Comparison of ENCODE assay signal across 15 cellular contexts in the genomic region with DNA sequence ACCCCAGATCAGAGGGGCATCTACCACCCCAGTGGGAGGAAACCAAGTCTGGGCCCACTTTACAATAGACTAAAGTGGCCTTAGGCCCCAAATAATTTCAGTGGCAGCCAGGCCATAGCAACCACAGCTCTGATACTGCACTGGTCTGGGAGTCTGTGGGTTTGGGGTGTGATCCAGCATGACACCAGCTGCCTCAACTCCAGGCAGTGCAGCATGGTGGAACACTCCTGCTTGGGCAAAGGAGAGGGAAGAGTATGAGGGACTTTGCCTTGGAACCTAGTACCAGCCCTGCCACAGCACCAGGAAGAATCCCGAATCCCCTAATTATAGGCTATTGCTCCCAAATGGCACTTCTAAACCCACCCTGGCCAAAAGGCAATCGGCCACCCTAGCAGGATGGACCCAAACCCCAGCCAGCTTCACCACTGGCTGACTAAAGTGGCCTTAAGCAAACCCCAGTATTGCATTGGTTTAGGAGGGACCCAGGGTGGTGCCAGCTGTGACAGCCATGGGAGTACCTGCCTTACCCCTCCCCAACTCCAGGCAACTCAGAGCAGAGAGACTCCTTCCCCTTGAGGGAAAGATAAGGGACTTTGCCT. TPM values are rescaled to one million over a fixed set of nuclear protein-coding genes. Genes with fewer than 3 reads are reported as not detected.
DNase-seq lines count a peak whose midpoint lies in the region; ATAC-seq, FAIRE-seq and TF ChIP-seq lines count a peak whose summit lies in the region.
"Had no signal": no experiment of that assay in that cellular context is flagged by ENCODE, and none has a peak within 500 bp of the region (broad histone marks: within the 10 kb centered on the region; RNA-seq: fewer than 3 reads in every experiment).

No MANE protein-coding gene starts in this region.

- no peaks in the 10 kb centered on the region for H3K9me1 ChIP-seq in K562 (ENCODE audit: control insufficient read depth, insufficient read depth, low read length)

- H3K4me1 Mint-ChIP-seq in Caco-2 (ENCODE audit: low read depth, unreplicated experiment) (no peaks in the 10 kb centered on the region), GM23338 (peaks cover 4% of the 10 kb centered on the region; the same call in 1 of the 3 replicates), natural killer cell (peaks cover 7 to 12% of the 10 kb centered on the region in 2 donors)

- 0 out of 2 replicates have a peak, but pooled peaks cover 5% of the 10 kb centered on the region for H3K4me1 ChIP-seq in Caco-2
- H3K4me1 ChIP-seq in GM23338 (ENCODE audit: insufficient read depth), result no peaks in the 10 kb centered on the region
- H3K4me1 ChIP-seq in K562 (replicated peaks in 1 of 2; ENCODE audit: control insufficient read depth in 2 of 2, insufficient read depth in 2 of 2, low read length in 2 of 2), result no peaks in the 10 kb centered on the region
- H3K4me1 ChIP-seq: uterus had no signal

- H4K20me1 ChIP-seq in GM23338 (replicated peaks; ENCODE audit: insufficient read depth) (peaks cover 19% of the 10 kb centered on the region; the same call in 1 of the 2 replicates), K562 (replicated peaks; ENCODE audit: control insufficient read depth, insufficient read depth, low read length) (no peaks in the 10 kb centered on the region)

- intact Hi-C loops in Caco-2 (cut with micrococcal nuclease; ENCODE audit: unreplicated experiment) (loop anchor here (1.0 to 5.0 kb wide), 5 partner anchors 75 to 687 kb away; no protein-coding TSS in a partner anchor), K562 (cut with micrococcal nuclease) (loop anchor here (2.0 to 5.0 kb wide), 3 partner anchors 90 to 685 kb away; no protein-coding TSS in a partner anchor), natural killer cell (cut with micrococcal nuclease) (loop anchor here (1.0 to 2.0 kb wide), 5 partner anchors 297 to 686 kb away; partner anchors contain the start of genes DTL and INTS7)

- H3K36me3 Mint-ChIP-seq in Caco-2 (ENCODE audit: insufficient read depth, unreplicated experiment) (peaks cover 88% of the 10 kb centered on the region), GM23338 (ENCODE audit: low read depth) (peaks cover 42% of the 10 kb centered on the region), natural killer cell (peaks cover 5% of the 10 kb centered on the region)

- H3K79me2 ChIP-seq in GM23338 (replicated peaks; ENCODE audit: insufficient read depth) (no peaks in the 10 kb centered on the region), K562 (ENCODE audit: control insufficient read depth, insufficient read depth, low read length) (no peaks in the 10 kb centered on the region)

- H3K27me3 ChIP-seq in Caco-2 (replicated peaks; ENCODE audit: control insufficient read depth, insufficient read depth, low read length) (no peaks in the 10 kb centered on the region), GM23338 (ENCODE audit: insufficient read depth) (no peaks in the 10 kb centered on the region), K562 (ENCODE audit: control insufficient read depth in 2 of 2, insufficient read depth in 2 of 2, low read length in 2 of 2) (no peaks in the 10 kb centered on the region)
- H3K27me3 ChIP-seq: uterus had no signal

- H3K4me2 ChIP-seq in GM23338, result no peak overlapping the region
- no peak overlapping the region for H3K4me2 ChIP-seq in K562 (ENCODE audit: insufficient read depth, low read length)

- no peaks in the 10 kb centered on the region for H3K9me2 ChIP-seq in GM23338 (ENCODE audit: insufficient read depth)

- H3K4me3 Mint-ChIP-seq in Caco-2 (ENCODE audit: unreplicated experiment) (no peak overlapping the region), GM23338 (no peak overlapping the region), natural killer cell (no peak overlapping the region)
- H3K4me3 Mint-ChIP-seq: B cell; dendritic cell treated with granulocyte-macrophage colony-stimulating factor and Interleukin-4, amounts not matched to agents 40 ng/mL and 50 ng/mL, for 4 days had no signal

- H2AFZ ChIP-seq in GM23338, result no peak overlapping the region
- no peak overlapping the region for H2AFZ ChIP-seq in K562 (ENCODE audit: low read depth, low read length)

- H3K27me3 Mint-ChIP-seq in Caco-2 (ENCODE audit: insufficient read depth, unreplicated experiment) (no peaks in the 10 kb centered on the region), GM23338 (ENCODE audit: insufficient read depth, low read depth, poor library complexity) (peaks cover 2% of the 10 kb centered on the region), natural killer cell (ENCODE audit: low read depth in 2 of 2) (no peaks in the 10 kb centered on the region)
- H3K27me3 Mint-ChIP-seq: B cell; dendritic cell treated with granulocyte-macrophage colony-stimulating factor and Interleukin-4, amounts not matched to agents 40 ng/mL and 50 ng/mL, for 4 days; progenitor cell of endocrine pancreas had no signal

- TF ChIP-seq CTCF in Caco-2 (IDR thresholded peaks at IDR 0.05; ENCODE audit: insufficient read depth in 1 of 2, low read depth in 1 of 2, low read length in 1 of 2, severe bottlenecking in 1 of 2, unreplicated experiment in 1 of 2) (no peak), GM23338 (conservative IDR thresholded peaks at IDR 0.05; ENCODE audit: low read depth in 2 of 2) (no peak), K562 (IDR thresholded peaks at IDR 0.05 in 2 of 3, conservative IDR thresholded peaks at IDR 0.05 in 1 of 3; ENCODE audit: insufficient read depth in 2 of 3, low read depth in 1 of 3, low read length in 3 of 3) (no peak), natural killer cell (IDR thresholded peaks at IDR 0.05) (no peak)

- POLR2A ChIA-PET in Caco-2 (lab: Charles Lee), result no interaction called here
- POLR2A ChIA-PET in K562 (lab: Yijun Ruan, JAX), result interaction anchor here (1.3 to 2.4 kb wide), 2 partner anchors 10 to 16 kb away, joined by 6 to 9 read pairs; no protein-coding TSS in a partner anchor

- H3K9me3 Mint-ChIP-seq in Caco-2 (ENCODE audit: unreplicated experiment) (no peaks in the 10 kb centered on the region), GM23338 (no peaks in the 10 kb centered on the region; the same call in 2 of the 3 replicates), natural killer cell (no peaks in the 10 kb centered on the region)
- H3K9me3 Mint-ChIP-seq: dendritic cell treated with granulocyte-macrophage colony-stimulating factor and Interleukin-4, amounts not matched to agents 40 ng/mL and 50 ng/mL, for 4 days had no signal

- H3K36me3 ChIP-seq in Caco-2 (ENCODE audit: control insufficient read depth, insufficient read depth, low read length) (peaks cover 2% of the 10 kb centered on the region; the same call in 1 of the 2 replicates), GM23338 (ENCODE audit: insufficient read depth) (peaks cover 7% of the 10 kb centered on the region; the same call in 1 of the 2 replicates), K562 (ENCODE audit: control insufficient read depth, insufficient read depth, low read length) (peaks cover 51% of the 10 kb centered on the region)
- H3K36me3 ChIP-seq: uterus had no signal

- H3K9me3 ChIP-seq in Caco-2 (no peaks in the 10 kb centered on the region), K562 (replicated peaks; ENCODE audit: control insufficient read depth, insufficient read depth, low read depth, low read length) (peaks cover 3% of the 10 kb centered on the region; the same call in 1 of the 2 replicates)
- H3K9me3 ChIP-seq: uterus had no signal

- H3K9ac ChIP-seq in K562 (ENCODE audit: insufficient read depth in 1 of 2, low read depth in 2 of 2, low read length in 2 of 2), result no peak overlapping the region

- WGBS in K562 (ENCODE audit: insufficient coverage, low coverage, missing lambda C conversion rate), result 85% methylated on average over 2 of the region's 2 CpGs

- peak overlapping the region; percentile 56 for H3K27ac Mint-ChIP-seq in Caco-2 (ENCODE audit: unreplicated experiment)
- H3K27ac Mint-ChIP-seq in GM23338, result peak overlapping the region; percentile 17
- peak overlapping the region; percentile 75 to 77 for H3K27ac Mint-ChIP-seq in natural killer cell
- H3K27ac Mint-ChIP-seq: B cell; dendritic cell treated with granulocyte-macrophage colony-stimulating factor and Interleukin-4, amounts not matched to agents 40 ng/mL and 50 ng/mL, for 4 days had no signal

- in situ Hi-C loops in K562 (cut with MboI), result loop anchor here (25.0 kb wide), 1 partner anchor 680 kb away; the partner anchor contains the start of gene NEK2

- no TSS peak for BruUV-seq in Caco-2 (replicated peaks; lab: Mats Ljungman, UMichigan)
- BruUV-seq in K562 (replicated peaks; lab: Mats Ljungman, UMichigan), result no TSS peak

- TF ChIP-seq POLR2A in K562 (conservative IDR thresholded peaks at IDR 0.05), result no peak

- FAIRE-seq in K562 (lab: Jason Lieb, UNC), result no peak
- FAIRE-seq in frontal cortex (lab: Jason Lieb, UNC), result no peak

- TF ChIP-seq EP300 in K562 (IDR thresholded peaks at IDR 0.05; ENCODE audit: low read length), result no peak

- DNase-seq in Caco-2, result no peak
- no peak for DNase-seq in GM23338 (ENCODE audit: low spot score)
- no peak for DNase-seq in K562 (ENCODE audit: extremely low read depth in 1 of 4, low spot score in 3 of 4)
- no peak for DNase-seq in natural killer cell
- no peak for DNase-seq in NK-92 (lab: John Stamatoyannopoulos, UW; ENCODE audit: unreplicated experiment)
- no peak for DNase-seq in frontal cortex (ENCODE audit: low spot score in 2 of 2)
- no peak for DNase-seq in C1 segment of cervical spinal cord (lab: John Stamatoyannopoulos, UW)
- DNase-seq: NCI-H1436 treated with DMSO at 0.1 percent for 48 hours, NCI-H510A had no signal

- ATAC-seq in GM23338 (no peak), K562 (peak; percentile 27), natural killer cell (peak in 1 of 3 donors; percentile 43), GM18858 (IDR thresholded peaks at IDR 0.05; ENCODE audit: unreplicated experiment) (no peak)

- CTCF ChIA-PET in Caco-2 (lab: Charles Lee), result interaction anchor here (1.6 to 2.7 kb wide), 2 partner anchors 88 to 297 kb away, joined by 6 to 15 read pairs; no protein-coding TSS in a partner anchor
- CTCF ChIA-PET in K562 (lab: Yijun Ruan, JAX; ENCODE audit: low intra/inter-chr PET ratio), result interaction anchor here (0.5 to 0.9 kb wide), 3 partner anchors 13 to 305 kb away, joined by 3 read pairs; no protein-coding TSS in a partner anchor

- no peak overlapping the region for H3K27ac ChIP-seq in GM23338 (ENCODE audit: low read depth)
- H3K27ac ChIP-seq in K562 (ENCODE audit: extremely low read depth, low read depth, low read length), result no peak overlapping the region
- H3K27ac ChIP-seq: RWPE1, uterus had no signal

- H3K4me3 ChIP-seq in Caco-2 (ENCODE audit: low read depth, low read length) (no peak overlapping the region), GM23338 (no peak overlapping the region), K562 (no peak overlapping the region)
- H3K4me3 ChIP-seq: uterus had no signal

- H3F3A ChIP-seq in GM23338 (replicated peaks; ENCODE audit: low read depth), result no peaks in the 10 kb centered on the region

- no peak for TF ChIP-seq RAD21 in K562 (CRISPR knock-in tag; conservative IDR thresholded peaks at IDR 0.05 in 1 of 2, IDR thresholded peaks at IDR 0.05 in 1 of 2)

RNA-seq across cellular contexts. Expression of gene PACC1, which starts 47.1 kb away (rescaled TPM):
- total RNA-seq in Caco-2 (2022), result 15.6 and 15.7 TPM in 2 replicates
- total RNA-seq in GM23338 (2014; rRNA removed; shearing (Covaris generic)), result 17.2 and 18.0 TPM in 2 replicates
- polyA plus RNA-seq in GM23338 (2016; fragmentation: Nextera tagmentation; extraction: Ambion mirVana), result 17.1 and 18.8 TPM in 2 replicates
- 20.1 and 37.7 TPM in 2 replicates for total RNA-seq in K562 (2011; cell fraction: chromatin; rRNA removed; ENCODE audit: low replicate concordance)
- 34.2 and 37.6 TPM in 2 replicates for total RNA-seq in K562 (2011; cell fraction: nucleolus; rRNA removed)
- 23.3 and 27.4 TPM in 2 replicates for total RNA-seq in K562 (2011; cell fraction: nucleoplasm; rRNA removed)
- 10.2 and 19.9 TPM in 2 replicates for total RNA-seq in K562 (2014; rRNA removed)
- total RNA-seq in K562 (2014; rRNA removed; fragmentation: Illumina TruSeq; extraction: Trizol), result 17.7 and 19.3 TPM in 2 replicates
- 16.4 and 17.9 TPM in 2 replicates for total RNA-seq in K562 (2015; rRNA removed; fragmentation: Illumina TruSeq; extraction: Trizol)
- total RNA-seq in K562 (2021), result 14.7 and 18.1 TPM in 2 replicates
- 17.3 and 22.0 TPM in 2 replicates for polyA plus RNA-seq in K562 (2011; rRNA removed)
- polyA plus RNA-seq in K562 (2011; cell fraction: cytosol; rRNA removed), result 23.6 and 25.5 TPM in 2 replicates
- polyA plus RNA-seq in K562 (2011; cell fraction: nucleus; rRNA removed), result 22.9 and 24.1 TPM in 2 replicates
- polyA plus RNA-seq in K562 (2012), result 7.3 and 12.3 TPM in 2 replicates
- polyA plus RNA-seq in K562 (2014; fragmentation: Illumina TruSeq; extraction: Trizol), result 13.1 and 14.9 TPM in 2 replicates
- polyA plus RNA-seq in K562 (2014; fragmentation: Nextera tagmentation; extraction: Ambion mirVana), result 10 to 100 TPM in 1 of 2 experiments, 1 to 10 TPM in 1; 7.1 to 10.6 TPM
- 14.3 and 15.3 TPM in 2 replicates for polyA plus RNA-seq in K562 (2014; rRNA removed)
- 21.0 and 27.3 TPM in 2 replicates for polyA minus RNA-seq in K562 (2011; rRNA and poly(A)+ RNA removed)
- polyA minus RNA-seq in K562 (2011; cell fraction: cytosol; rRNA and poly(A)+ RNA removed), result 19.5 and 19.6 TPM in 2 replicates
- 23.6 and 30.5 TPM in 2 replicates for polyA minus RNA-seq in K562 (2011; cell fraction: nucleus; rRNA and poly(A)+ RNA removed)
- 10 to 100 TPM in 2 of 3 donors, 1 to 10 TPM in 1; 5.0 to 14.2 (median 11.4) TPM for total RNA-seq in natural killer cell
- total RNA-seq in frontal cortex, result 26.5 TPM

Comparison
In these comparisons a context has a peak if more than half of its experiments do, and no peak if none do; other contexts are left out.
1. H3K27ac Mint-ChIP-seq: peak in every context shown above with its lines; median percentile 76 in natural killer cell; 56 in Caco-2; 17 in GM23338.